8 cellular contexts compared by ENCODE assay signal in genomic region chr6:139291813-139292619, GRCh38. TPM values are rescaled to one million over a fixed set of nuclear protein-coding genes. Genes with fewer than 3 reads are reported as not detected.
A peak's percentile ranks its signal among the peaks of the same experiment; 100 is the strongest.
DNase-seq lines count a peak whose midpoint lies in the region; ATAC-seq and TF ChIP-seq lines count a peak whose summit lies in the region.

Gene TXLNB (minus strand): TSS chr6:139291998. CDS start chr6:139288899, 3,099 bp downstream.

- peak within 1 kb of the TSS in 1 of 2 experiments; percentile 45 for H3K4ac ChIP-seq in mesenchymal stem cell (ENCODE audit: low read depth in 1 of 2, low read length in 2 of 2)

- peak; percentile 40 for DNase-seq in GM10266 (ENCODE audit: extremely low spot score)
- DNase-seq in MM.1S: peak; percentile 88
- peak; percentile 74 for DNase-seq in activated CD4-positive, alpha-beta T cell treated with anti-CD3 and anti-CD28 coated beads for 1 hour
- DNase-seq in coronary artery (ENCODE audit: low spot score): peak; percentile 80
- peak; percentile 93 for DNase-seq in mesenchymal stem cell
- DNase-seq in stimulated activated CD8-positive, alpha-beta memory T cell treated with anti-CD3 and anti-CD28 coated beads, Interleukin-15, amount 100 ng/mL, for 1 hour (ENCODE audit: low read depth): peak; percentile 56
- no peak for DNase-seq in COLO829 (ENCODE audit: low spot score)

- H2BK12ac ChIP-seq in mesenchymal stem cell (ENCODE audit: low read length in 2 of 2): peak within 1 kb of the TSS; percentile 7 to 75

- H2BK5ac ChIP-seq in mesenchymal stem cell (ENCODE audit: low read depth, low read length, poor library complexity, severe bottlenecking): no peak within 1 kb of the TSS

- H2BK15ac ChIP-seq in mesenchymal stem cell (ENCODE audit: low read depth, poor library complexity, severe bottlenecking): no peak within 1 kb of the TSS

- no peaks in the 10 kb centered on the region for H3K9me3 ChIP-seq in MM.1S (replicated peaks; ENCODE audit: insufficient read depth, low read length)
- H3K9me3 ChIP-seq in mesenchymal stem cell (ENCODE audit: control insufficient read depth, low read length): no peaks in the 10 kb centered on the region

- H2BK120ac ChIP-seq in mesenchymal stem cell (ENCODE audit: low read depth, low read length): peak within 1 kb of the TSS; percentile 69

- H3K4me1 ChIP-seq in MM.1S (ENCODE audit: low read length) (peaks cover 24% of the 10 kb centered on the region), mesenchymal stem cell (ENCODE audit: control insufficient read depth, insufficient read depth, low read depth, low read length) (peaks cover 4% of the 10 kb centered on the region)

- H3K23ac ChIP-seq in mesenchymal stem cell (ENCODE audit: low read length in 2 of 2): no peak within 1 kb of the TSS

- H4K8ac ChIP-seq in mesenchymal stem cell (ENCODE audit: low read length): peak within 1 kb of the TSS; percentile 52

- TF ChIP-seq CTCF in GM10266 (IDR thresholded peaks at IDR 0.05; ENCODE audit: control insufficient read depth, insufficient read depth, low read depth, missing control alignments) (no peak), MM.1S (IDR thresholded peaks at IDR 0.05; ENCODE audit: low read length) (no peak), coronary artery (IDR thresholded peaks at IDR 0.05) (no peak)

- H3K4me3 ChIP-seq in MM.1S (ENCODE audit: low read length) (peak within 1 kb of the TSS; percentile 44), coronary artery (peak within 1 kb of the TSS; percentile 46), mesenchymal stem cell (ENCODE audit: insufficient read depth in 1 of 2, low read depth in 1 of 2, low read length in 2 of 2) (peak within 1 kb of the TSS in 1 of 2 experiments; percentile 44)

- H3K9ac ChIP-seq in MM.1S (ENCODE audit: low read length) (peak within 1 kb of the TSS; percentile 73), mesenchymal stem cell (ENCODE audit: low read length) (peak within 1 kb of the TSS; percentile 88)

- 75% methylated on average over 1 of the region's 13 CpGs for WGBS in mesenchymal stem cell

- H3K36me3 ChIP-seq in MM.1S (replicated peaks; ENCODE audit: insufficient read depth, low read length) (no peaks in the 10 kb centered on the region), mesenchymal stem cell (ENCODE audit: control insufficient read depth in 1 of 2, insufficient read depth in 2 of 2, low read depth in 1 of 2, low read length in 2 of 2) (no peaks in the 10 kb centered on the region)

- peak; percentile 68 for ATAC-seq in GM21825 (IDR thresholded peaks at IDR 0.05; ENCODE audit: unreplicated experiment)

- peak within 1 kb of the TSS; percentile 18 to 37 for H3K18ac ChIP-seq in mesenchymal stem cell (ENCODE audit: low read depth in 1 of 2, low read length in 2 of 2)

- H3K79me1 ChIP-seq in mesenchymal stem cell (replicated peaks; ENCODE audit: low read length, poor library complexity, severe bottlenecking): no peaks in the 10 kb centered on the region

- H3F3A ChIP-seq in MM.1S (ENCODE audit: insufficient read depth, low read length): peaks cover 28% of the 10 kb centered on the region

- H3K9me2 ChIP-seq in MM.1S (replicated peaks; ENCODE audit: insufficient read depth, low read length): no peaks in the 10 kb centered on the region

- H4K20me1 ChIP-seq in MM.1S (ENCODE audit: insufficient read depth, low read length): no peaks in the 10 kb centered on the region

- H3K27me3 ChIP-seq in MM.1S (replicated peaks; ENCODE audit: insufficient read depth, low read length): no peaks in the 10 kb centered on the region
- H3K27me3 ChIP-seq in mesenchymal stem cell (ENCODE audit: control insufficient read depth in 1 of 2, insufficient read depth in 1 of 2, low read length in 2 of 2): no peaks in the 10 kb centered on the region

- H3K27ac ChIP-seq in MM.1S (ENCODE audit: low read length): peak within 1 kb of the TSS; percentile 98
- peak within 1 kb of the TSS; percentile 57 to 67 for H3K27ac ChIP-seq in coronary artery
- no peak within 1 kb of the TSS for H3K27ac ChIP-seq in mesenchymal stem cell (ENCODE audit: low read length, poor library complexity, severe bottlenecking)

- H2AFZ ChIP-seq in MM.1S (ENCODE audit: low read length) (peak within 1 kb of the TSS; percentile 43; the same call in 1 of the 2 replicates), mesenchymal stem cell (ENCODE audit: low read depth, low read length) (peak within 1 kb of the TSS; percentile 84)

- H3K79me2 ChIP-seq in MM.1S (ENCODE audit: low read length): no peaks in the 10 kb centered on the region

- no peak within 1 kb of the TSS for H2AK5ac ChIP-seq in mesenchymal stem cell (ENCODE audit: low read length, severe bottlenecking)

- peak within 1 kb of the TSS in 1 of 2 experiments; percentile 81 for H3K14ac ChIP-seq in mesenchymal stem cell (ENCODE audit: low read length in 2 of 2)

- H3K4me2 ChIP-seq in MM.1S (ENCODE audit: low read depth, low read length) (peak within 1 kb of the TSS; percentile 87), mesenchymal stem cell (ENCODE audit: low read length, poor library complexity, severe bottlenecking) (no peak within 1 kb of the TSS)

- H4K91ac ChIP-seq in mesenchymal stem cell (ENCODE audit: low read length): no peak within 1 kb of the TSS

RNA-seq across cellular contexts. Expression of gene TXLNB, which starts in this region (rescaled TPM):
- polyA plus RNA-seq in mesenchymal stem cell (2013, experiment 1 of 2): 0.55 TPM
- polyA plus RNA-seq in mesenchymal stem cell (2013, experiment 2 of 2): 0.67 TPM
